ENCODE assay signal across 20 cellular contexts in the genomic region with DNA sequence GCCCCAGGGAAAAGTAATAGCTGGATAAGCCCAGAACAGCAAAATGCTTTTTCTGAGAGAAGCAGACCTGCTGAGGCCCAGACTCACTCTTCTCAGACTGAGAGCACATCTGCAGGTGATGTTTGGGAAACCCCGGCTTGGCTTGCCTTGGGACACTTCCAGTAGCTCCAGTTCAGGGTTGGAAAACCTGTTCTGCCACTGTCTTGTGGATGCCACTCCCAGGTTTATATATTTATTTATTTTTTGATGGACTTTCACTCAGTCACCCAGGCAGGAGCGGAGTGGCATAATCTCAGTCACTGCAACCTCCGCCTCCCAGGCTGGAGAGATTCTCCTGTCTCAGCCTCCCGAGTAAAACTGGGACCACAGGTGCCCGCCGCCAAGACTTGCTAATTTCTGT. TPM values are rescaled to one million over a fixed set of nuclear protein-coding genes. Genes with fewer than 3 reads are reported as not detected.
DNase-seq lines count a peak whose midpoint lies in the region; ATAC-seq, FAIRE-seq and TF ChIP-seq lines count a peak whose summit lies in the region.
"Had no signal": no experiment of that assay in that cellular context is flagged by ENCODE, and none has a peak within 500 bp of the region (broad histone marks: within the 10 kb centered on the region; RNA-seq: fewer than 3 reads in every experiment).

No MANE protein-coding gene starts in this region.

- no peaks in the 10 kb centered on the region for H3K36me3 ChIP-seq in Caco-2 (ENCODE audit: control insufficient read depth, insufficient read depth, low read length)
- H3K36me3 ChIP-seq in kidney (ENCODE audit: control insufficient read depth in 1 of 2, insufficient read depth in 2 of 2, low read length in 2 of 2) = no peaks in the 10 kb centered on the region
- no peaks in the 10 kb centered on the region for H3K36me3 ChIP-seq in tibial artery
- no peaks in the 10 kb centered on the region for H3K36me3 ChIP-seq in right atrium auricular region
- H3K36me3 ChIP-seq: SJSA1 had no signal

- H3K4me1 ChIP-seq in Caco-2 (peaks cover 13% of the 10 kb centered on the region), kidney (ENCODE audit: control insufficient read depth in 1 of 2, insufficient read depth in 1 of 2, low read depth in 1 of 2, low read length in 2 of 2) (no peaks in the 10 kb centered on the region), tibial artery (no peaks in the 10 kb centered on the region), right atrium auricular region (no peaks in the 10 kb centered on the region)

- H3K27ac ChIP-seq in VCaP (peak overlapping the region; percentile 80), kidney (ENCODE audit: low read depth in 2 of 2, low read length in 2 of 2) (no peak overlapping the region), tibial artery (no peak overlapping the region), right atrium auricular region (no peak overlapping the region)
- H3K27ac ChIP-seq: SJSA1 had no signal

- H3K27ac Mint-ChIP-seq in Caco-2 (ENCODE audit: unreplicated experiment) = no peak overlapping the region
- H3K27ac Mint-ChIP-seq: activated naive CD4-positive, alpha-beta T cell treated with anti-CD3 and anti-CD28 coated beads for 36 hours; CD8-positive, alpha-beta T cell had no signal

- no peak for FAIRE-seq in kidney (lab: Jason Lieb, UNC)
- FAIRE-seq: astrocyte, HTR-8/SVneo had no signal

- CTCF ChIA-PET in Caco-2 (lab: Charles Lee) = interaction anchor here (1.3 kb wide), 1 partner anchor 11 kb away, joined by 9 read pairs; no protein-coding TSS in a partner anchor

- intact Hi-C loops in Caco-2 (cut with micrococcal nuclease; ENCODE audit: unreplicated experiment) = loop anchor here (2.0 kb wide), 1 partner anchor 14 kb away; no protein-coding TSS in a partner anchor
- intact Hi-C loops in kidney (cut with DNase I) = no loop called here
- intact Hi-C loops in tibial artery (cut with DNase I; ENCODE audit: low total_unique reads) = no loop called here

- ATAC-seq in HG02870 (IDR thresholded peaks at IDR 0.05; ENCODE audit: unreplicated experiment) = no peak
- ATAC-seq: CD8-positive, alpha-beta T cell had no signal

- H3K27me3 Mint-ChIP-seq in Caco-2 (ENCODE audit: insufficient read depth, unreplicated experiment) = no peaks in the 10 kb centered on the region

- no TSS peak for BruUV-seq in Caco-2 (replicated peaks; lab: Mats Ljungman, UMichigan)

- no peaks in the 10 kb centered on the region for H3K4me1 Mint-ChIP-seq in Caco-2 (ENCODE audit: low read depth, unreplicated experiment)
- H3K4me1 Mint-ChIP-seq: neural crest cell had no signal

- TF ChIP-seq CTCF in Caco-2 (IDR thresholded peaks at IDR 0.05; ENCODE audit: insufficient read depth in 1 of 2, low read depth in 1 of 2, low read length in 1 of 2, severe bottlenecking in 1 of 2, unreplicated experiment in 1 of 2) (no peak), VCaP (conservative IDR thresholded peaks at IDR 0.05) (no peak), kidney (IDR thresholded peaks at IDR 0.05; ENCODE audit: borderline replicate concordance, extremely low read depth, insufficient read depth) (no peak), tibial artery (IDR thresholded peaks at IDR 0.05) (no peak), right atrium auricular region (IDR thresholded peaks at IDR 0.05) (no peak)

- no peaks in the 10 kb centered on the region for H3K9me3 ChIP-seq in Caco-2
- H3K9me3 ChIP-seq in kidney (ENCODE audit: control insufficient read depth in 1 of 2, low read length in 2 of 2) = no peaks in the 10 kb centered on the region
- no peaks in the 10 kb centered on the region for H3K9me3 ChIP-seq in tibial artery
- no peaks in the 10 kb centered on the region for H3K9me3 ChIP-seq in right atrium auricular region
- H3K9me3 ChIP-seq: SJSA1 had no signal

- H3K4me3 ChIP-seq in Caco-2 (ENCODE audit: low read depth, low read length) = no peak overlapping the region
- no peak overlapping the region for H3K4me3 ChIP-seq in kidney (ENCODE audit: low read length in 2 of 2)
- no peak overlapping the region for H3K4me3 ChIP-seq in tibial artery
- no peak overlapping the region for H3K4me3 ChIP-seq in right atrium auricular region
- H3K4me3 ChIP-seq: SJSA1 had no signal

- peak; percentile 67 to 72 for DNase-seq in Caco-2
- DNase-seq in NCI-H2029 (lab: John Stamatoyannopoulos, UW) = peak; percentile 62
- peak; percentile 79 for DNase-seq in mucosa of gallbladder (ENCODE audit: low spot score)
- no peak for DNase-seq in kidney
- no peak for DNase-seq in tibial artery
- DNase-seq in right atrium auricular region (ENCODE audit: low spot score) = no peak
- DNase-seq: activated CD4-positive, alpha-beta T cell treated with anti-CD3 and anti-CD28 coated beads for 4 hours; activated naive CD4-positive, alpha-beta T cell treated with anti-CD3 and anti-CD28 coated beads for 36 hours; CD8-positive, alpha-beta T cell; cortex of kidney; GDM1; H7; NCI-H2171; retina had no signal

- no peak overlapping the region for H3K9ac ChIP-seq in kidney (ENCODE audit: low read length in 2 of 2)

- H3K36me3 Mint-ChIP-seq in Caco-2 (ENCODE audit: insufficient read depth, unreplicated experiment) = no peaks in the 10 kb centered on the region
- H3K36me3 Mint-ChIP-seq: CD8-positive, alpha-beta T cell had no signal

- H3K27me3 ChIP-seq in Caco-2 (replicated peaks; ENCODE audit: control insufficient read depth, insufficient read depth, low read length) (no peaks in the 10 kb centered on the region), tibial artery (no peaks in the 10 kb centered on the region), right atrium auricular region (no peaks in the 10 kb centered on the region)
- H3K27me3 ChIP-seq: SJSA1 had no signal

- POLR2A ChIA-PET in Caco-2 (lab: Charles Lee) = no interaction called here

- no peaks in the 10 kb centered on the region for H3K9me3 Mint-ChIP-seq in Caco-2 (ENCODE audit: unreplicated experiment)
- H3K9me3 Mint-ChIP-seq: activated naive CD4-positive, alpha-beta T cell treated with anti-CD3 and anti-CD28 coated beads for 36 hours; CD8-positive, alpha-beta T cell; neural crest cell had no signal

- no peak overlapping the region for H3K4me3 Mint-ChIP-seq in Caco-2 (ENCODE audit: unreplicated experiment)
- H3K4me3 Mint-ChIP-seq: activated naive CD4-positive, alpha-beta T cell treated with anti-CD3 and anti-CD28 coated beads for 36 hours; CD8-positive, alpha-beta T cell; neural crest cell had no signal

RNA-seq across cellular contexts. Expression of gene SMARCA4, which starts 8.0 kb away (rescaled TPM):
- total RNA-seq in Caco-2 (2022) (171 and 180 TPM in 2 replicates), mucosa of gallbladder (95.5 TPM), kidney (124 TPM), right atrium auricular region (10 to 100 TPM; 29.9 to 41.7 TPM)
- polyA plus RNA-seq in kidney (ENCODE audit: insufficient read depth, low read depth, low replicate concordance) = 59.8 TPM

RNA-seq across cellular contexts. Expression of gene TIMM29, which starts 24.2 kb away (rescaled TPM):
- total RNA-seq in Caco-2 (2022) (30.4 and 31.1 TPM in 2 replicates), mucosa of gallbladder (23.8 TPM), kidney (21.7 TPM), right atrium auricular region (10 to 100 TPM; 16.5 to 22.0 TPM)
- polyA plus RNA-seq in kidney (ENCODE audit: insufficient read depth, low read depth, low replicate concordance) = 16.8 TPM

RNA-seq across cellular contexts. Expression of gene YIPF2, which starts 24.4 kb away (rescaled TPM):
- total RNA-seq in Caco-2 (2022) (70.9 and 78.1 TPM in 2 replicates), mucosa of gallbladder (76.8 TPM), kidney (64.7 TPM), right atrium auricular region (10 to 100 TPM; 23.4 to 34.3 TPM)
- polyA plus RNA-seq in kidney (ENCODE audit: insufficient read depth, low read depth, low replicate concordance) = 70.3 TPM

Comparison
In these comparisons a context has a peak if more than half of its experiments do, and no peak if none do; other contexts are left out.
1. DNase-seq: peak in Caco-2 (2 of 2), NCI-H2029 (single experiment) and mucosa of gallbladder (single experiment); none in kidney (single experiment), tibial artery (0 of 2) and right atrium auricular region (single experiment).